In the genomic region with DNA sequence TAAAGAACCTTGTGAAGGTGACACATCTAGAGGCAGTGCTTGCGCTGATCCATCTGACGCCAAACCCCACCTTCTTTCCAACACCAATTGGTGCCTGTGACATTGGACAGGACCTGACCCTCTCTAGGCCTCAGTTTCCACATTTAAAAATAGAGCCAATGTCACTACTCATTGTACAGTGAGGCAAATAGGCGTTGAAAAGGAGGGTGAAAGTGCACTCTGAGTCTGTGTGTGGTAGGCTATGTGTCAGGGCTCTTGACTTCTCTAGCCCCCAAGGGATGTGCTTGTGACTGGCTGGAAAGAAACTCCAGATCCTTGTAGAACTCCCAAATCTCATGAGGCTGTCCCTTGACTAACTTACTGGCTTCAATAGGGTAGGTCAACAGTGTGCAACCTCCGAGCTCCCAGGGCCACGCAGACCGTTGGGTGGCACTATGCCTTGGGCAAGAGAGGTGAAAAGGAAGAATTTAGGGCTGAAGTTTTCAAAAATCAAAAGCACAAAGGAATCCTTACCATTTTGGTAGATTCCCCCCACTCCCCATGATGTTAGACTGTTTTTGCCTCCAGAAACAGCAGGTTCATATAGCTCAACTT, we compare ENCODE assay signal across 1 cellular context.
TF ChIP-seq lines count a peak whose summit lies in the region.

No MANE protein-coding gene starts in this region.

TF ChIP-seq in K562, 482 proteins besides CTCF, POLR2A, EP300 and RAD21:
- TF ChIP-seq SMARCE1 (IDR thresholded peaks at IDR 0.05) (0 out of 2 replicates have a peak, but pooled peaks have one; percentile 22), GABPA (tag; conservative IDR thresholded peaks at IDR 0.05; ENCODE audit: low read depth) (0 out of 2 replicates have a peak, but pooled peaks have one; percentile 5), HDAC2 (IDR thresholded peaks at IDR 0.05) (0 out of 2 replicates have a peak, but pooled peaks have one; percentile 10), FUS (optimal IDR thresholded peaks at IDR 0.05; ENCODE audit: low read depth, low read length) (no peak), HDGF (IDR thresholded peaks at IDR 0.05) (0 out of 2 replicates have a peak, but pooled peaks have one; percentile 55), ZNF696 (CRISPR knock-in tag; conservative IDR thresholded peaks at IDR 0.05) (no peak), CREB1 (IDR thresholded peaks at IDR 0.05) (no peak), CREB1 (CRISPR knock-in tag; IDR thresholded peaks at IDR 0.05) (no peak), NR2C1 (IDR thresholded peaks at IDR 0.05) (0 out of 2 replicates have a peak, but pooled peaks have one; percentile 14), NR2C1 (tag; IDR thresholded peaks at IDR 0.05) (0 out of 2 replicates have a peak, but pooled peaks have one; percentile 2)
- TF ChIP-seq, protein P1, sequence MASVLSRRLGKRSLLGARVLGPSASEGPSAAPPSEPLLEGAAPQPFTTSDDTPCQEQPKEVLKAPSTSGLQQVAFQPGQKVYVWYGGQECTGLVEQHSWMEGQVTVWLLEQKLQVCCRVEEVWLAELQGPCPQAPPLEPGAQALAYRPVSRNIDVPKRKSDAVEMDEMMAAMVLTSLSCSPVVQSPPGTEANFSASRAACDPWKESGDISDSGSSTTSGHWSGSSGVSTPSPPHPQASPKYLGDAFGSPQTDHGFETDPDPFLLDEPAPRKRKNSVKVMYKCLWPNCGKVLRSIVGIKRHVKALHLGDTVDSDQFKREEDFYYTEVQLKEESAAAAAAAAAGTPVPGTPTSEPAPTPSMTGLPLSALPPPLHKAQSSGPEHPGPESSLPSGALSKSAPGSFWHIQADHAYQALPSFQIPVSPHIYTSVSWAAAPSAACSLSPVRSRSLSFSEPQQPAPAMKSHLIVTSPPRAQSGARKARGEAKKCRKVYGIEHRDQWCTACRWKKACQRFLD (CRISPR knock-in tag; IDR thresholded peaks at IDR 0.05): 0 out of 2 replicates have a peak, but pooled peaks have one; percentile 52
- TF ChIP-seq, protein P2, sequence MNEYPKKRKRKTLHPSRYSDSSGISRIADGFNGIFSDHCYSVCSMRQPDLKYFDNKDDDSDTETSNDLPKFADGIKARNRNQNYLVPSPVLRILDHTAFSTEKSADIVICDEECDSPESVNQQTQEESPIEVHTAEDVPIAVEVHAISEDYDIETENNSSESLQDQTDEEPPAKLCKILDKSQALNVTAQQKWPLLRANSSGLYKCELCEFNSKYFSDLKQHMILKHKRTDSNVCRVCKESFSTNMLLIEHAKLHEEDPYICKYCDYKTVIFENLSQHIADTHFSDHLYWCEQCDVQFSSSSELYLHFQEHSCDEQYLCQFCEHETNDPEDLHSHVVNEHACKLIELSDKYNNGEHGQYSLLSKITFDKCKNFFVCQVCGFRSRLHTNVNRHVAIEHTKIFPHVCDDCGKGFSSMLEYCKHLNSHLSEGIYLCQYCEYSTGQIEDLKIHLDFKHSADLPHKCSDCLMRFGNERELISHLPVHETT (CRISPR knock-in tag; conservative IDR thresholded peaks at IDR 0.05 in 1 of 2, IDR thresholded peaks at IDR 0.05 in 1 of 2): 0 out of 4 replicates have a peak, but pooled peaks of 1 of the 2 experiments have one; percentile 7
- TF ChIP-seq, protein P3, sequence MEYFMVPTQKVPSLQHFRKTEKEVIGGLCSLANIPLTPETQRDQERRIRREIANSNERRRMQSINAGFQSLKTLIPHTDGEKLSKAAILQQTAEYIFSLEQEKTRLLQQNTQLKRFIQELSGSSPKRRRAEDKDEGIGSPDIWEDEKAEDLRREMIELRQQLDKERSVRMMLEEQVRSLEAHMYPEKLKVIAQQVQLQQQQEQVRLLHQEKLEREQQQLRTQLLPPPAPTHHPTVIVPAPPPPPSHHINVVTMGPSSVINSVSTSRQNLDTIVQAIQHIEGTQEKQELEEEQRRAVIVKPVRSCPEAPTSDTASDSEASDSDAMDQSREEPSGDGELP (CRISPR knock-in tag; IDR thresholded peaks at IDR 0.05; ENCODE audit: borderline replicate concordance): no peak
- TF ChIP-seq, protein P4, sequence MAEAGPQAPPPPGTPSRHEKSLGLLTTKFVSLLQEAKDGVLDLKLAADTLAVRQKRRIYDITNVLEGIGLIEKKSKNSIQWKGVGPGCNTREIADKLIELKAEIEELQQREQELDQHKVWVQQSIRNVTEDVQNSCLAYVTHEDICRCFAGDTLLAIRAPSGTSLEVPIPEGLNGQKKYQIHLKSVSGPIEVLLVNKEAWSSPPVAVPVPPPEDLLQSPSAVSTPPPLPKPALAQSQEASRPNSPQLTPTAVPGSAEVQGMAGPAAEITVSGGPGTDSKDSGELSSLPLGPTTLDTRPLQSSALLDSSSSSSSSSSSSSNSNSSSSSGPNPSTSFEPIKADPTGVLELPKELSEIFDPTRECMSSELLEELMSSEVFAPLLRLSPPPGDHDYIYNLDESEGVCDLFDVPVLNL (CRISPR knock-in tag; IDR thresholded peaks at IDR 0.05; ENCODE audit: low read depth): no peak
